Comparison of ENCODE assay signal across 35 cellular contexts in genomic region chr11:108643974-108644373, GRCh38.
"Had no signal": no experiment of that assay in that cellular context is flagged by ENCODE, and none has a peak within 500 bp of the region (broad histone marks: within the 10 kb centered on the region; RNA-seq: fewer than 3 reads in every experiment).

No MANE protein-coding gene starts in this region.

- H3K27ac Mint-ChIP-seq: activated CD4-positive, alpha-beta memory T cell treated with anti-CD3 and anti-CD28 coated beads, Interleukin-2, amount 10 ng/mL, durations not matched to agents 7 days and 5 days; activated CD8-positive, alpha-beta memory T cell treated with anti-CD3 and anti-CD28 coated beads, Interleukin-2, amount 10 ng/mL, durations not matched to agents 7 days and 5 days; activated naive CD4-positive, alpha-beta T cell treated with anti-CD3 and anti-CD28 coated beads, Interleukin-2, amount 10 ng/mL, durations not matched to agents 7 days and 5 days; activated naive CD8-positive, alpha-beta T cell; activated naive CD8-positive, alpha-beta T cell treated with anti-CD3 and anti-CD28 coated beads, Interleukin-2, amount 50 U/mL, for 24 hours; brain had no signal

- H3K36me3 ChIP-seq: Peyer's patch, WERI-Rb-1 had no signal

- DNase-seq: activated CD4-positive, alpha-beta memory T cell treated with anti-CD3 and anti-CD28 coated beads, Interleukin-2, amount 10 ng/mL, durations not matched to agents 7 days and 5 days; activated CD4-positive, alpha-beta T cell treated with anti-CD3 and anti-CD28 coated beads for 1 hour; activated CD4-positive, alpha-beta T cell treated with anti-CD3 and anti-CD28 coated beads for 48 hours; activated CD4-positive, CD25-positive, alpha-beta regulatory T cell; activated CD8-positive, alpha-beta memory T cell treated with anti-CD3 and anti-CD28 coated beads for 24 hours; activated CD8-positive, alpha-beta memory T cell treated with anti-CD3 and anti-CD28 coated beads, Interleukin-2, amount 10 ng/mL, durations not matched to agents 7 days and 5 days; activated CD8-positive, alpha-beta memory T cell treated with anti-CD3 and anti-CD28 coated beads, Interleukin-2, amount 50 U/mL, for 48 hours; activated effector memory CD4-positive, alpha-beta T cell treated with Interleukin-2 at 50 U/mL for 16 hours; activated naive CD4-positive, alpha-beta T cell treated with anti-CD3 and anti-CD28 coated beads, Interleukin-2, amount 10 ng/mL, durations not matched to agents 7 days and 5 days; activated naive CD8-positive, alpha-beta T cell treated with anti-CD3 and anti-CD28 coated beads, Interleukin-2, amount 50 U/mL, for 24 hours; activated T-cell treated with anti-CD3 and anti-CD28 coated beads, Interleukin-2, amount 50 U/mL, for 48 hours; anterior cingulate cortex; central memory CD4-positive, alpha-beta T cell; NCI-H1092 treated with DMSO at 0.1 percent for 48 hours; NCI-H1417; NCI-H146; NCI-H187; NCI-H2029 treated with DMSO at 0.1 percent for 48 hours; NCI-H2107; NCI-H2171; NCI-H510A; NCI-H526; NCI-H748 treated with DMSO at 0.1 percent for 48 hours; NK-92 treated with Interleukin-12 subunit alpha and Interleukin-12 subunit beta, amount 100 ng/mL, for 24 hours; PC-3; Peyer's patch; RPMI8226; SHP77 treated with DMSO at 0.1 percent for 48 hours; SW 1271; T-helper 1 cell; T-helper 2 cell; T-helper 9 cell; WERI-Rb-1 had no signal

- H3K4me1 Mint-ChIP-seq: activated CD4-positive, alpha-beta memory T cell treated with anti-CD3 and anti-CD28 coated beads, Interleukin-2, amount 10 ng/mL, durations not matched to agents 7 days and 5 days; activated CD8-positive, alpha-beta memory T cell treated with anti-CD3 and anti-CD28 coated beads, Interleukin-2, amount 10 ng/mL, durations not matched to agents 7 days and 5 days; activated naive CD4-positive, alpha-beta T cell treated with anti-CD3 and anti-CD28 coated beads, Interleukin-2, amount 10 ng/mL, durations not matched to agents 7 days and 5 days; activated naive CD8-positive, alpha-beta T cell treated with anti-CD3 and anti-CD28 coated beads, Interleukin-2, amount 50 U/mL, for 24 hours had no signal

- H3K36me3 Mint-ChIP-seq: activated CD8-positive, alpha-beta memory T cell treated with anti-CD3 and anti-CD28 coated beads, Interleukin-2, amount 10 ng/mL, durations not matched to agents 7 days and 5 days; activated naive CD4-positive, alpha-beta T cell treated with anti-CD3 and anti-CD28 coated beads, Interleukin-2, amount 10 ng/mL, durations not matched to agents 7 days and 5 days; activated naive CD8-positive, alpha-beta T cell; brain had no signal

- H3K4me3 Mint-ChIP-seq: activated CD4-positive, alpha-beta memory T cell treated with anti-CD3 and anti-CD28 coated beads, Interleukin-2, amount 10 ng/mL, durations not matched to agents 7 days and 5 days; activated CD8-positive, alpha-beta memory T cell treated with anti-CD3 and anti-CD28 coated beads, Interleukin-2, amount 10 ng/mL, durations not matched to agents 7 days and 5 days; activated naive CD4-positive, alpha-beta T cell treated with anti-CD3 and anti-CD28 coated beads, Interleukin-2, amount 10 ng/mL, durations not matched to agents 7 days and 5 days; activated naive CD8-positive, alpha-beta T cell; activated naive CD8-positive, alpha-beta T cell treated with anti-CD3 and anti-CD28 coated beads, Interleukin-2, amount 50 U/mL, for 24 hours; brain had no signal

- ATAC-seq: activated CD8-positive, alpha-beta memory T cell treated with anti-CD3 and anti-CD28 coated beads, Interleukin-2, amount 10 ng/mL, durations not matched to agents 7 days and 5 days; activated naive CD8-positive, alpha-beta T cell treated with anti-CD3 and anti-CD28 coated beads, Interleukin-2, amount 50 U/mL, for 24 hours; PC-3 had no signal

- H3K4me1 ChIP-seq: Peyer's patch had no signal

- H3K27me3 Mint-ChIP-seq: activated CD8-positive, alpha-beta memory T cell treated with anti-CD3 and anti-CD28 coated beads, Interleukin-2, amount 10 ng/mL, durations not matched to agents 7 days and 5 days; activated naive CD8-positive, alpha-beta T cell; activated naive CD8-positive, alpha-beta T cell treated with anti-CD3 and anti-CD28 coated beads, Interleukin-2, amount 50 U/mL, for 24 hours; brain had no signal

- H3K4me3 ChIP-seq: Peyer's patch had no signal

- H3K27me3 ChIP-seq: Peyer's patch had no signal

- H3K27ac ChIP-seq: Peyer's patch, WERI-Rb-1 had no signal

- H3K9me3 ChIP-seq: Peyer's patch had no signal

- H3K9me3 Mint-ChIP-seq: activated CD4-positive, alpha-beta memory T cell treated with anti-CD3 and anti-CD28 coated beads, Interleukin-2, amount 10 ng/mL, durations not matched to agents 7 days and 5 days; activated naive CD4-positive, alpha-beta T cell treated with anti-CD3 and anti-CD28 coated beads, Interleukin-2, amount 10 ng/mL, durations not matched to agents 7 days and 5 days; activated naive CD8-positive, alpha-beta T cell treated with anti-CD3 and anti-CD28 coated beads, Interleukin-2, amount 50 U/mL, for 24 hours had no signal
